Comparison of ENCODE assay signal across 1 cellular context in the genomic region with DNA sequence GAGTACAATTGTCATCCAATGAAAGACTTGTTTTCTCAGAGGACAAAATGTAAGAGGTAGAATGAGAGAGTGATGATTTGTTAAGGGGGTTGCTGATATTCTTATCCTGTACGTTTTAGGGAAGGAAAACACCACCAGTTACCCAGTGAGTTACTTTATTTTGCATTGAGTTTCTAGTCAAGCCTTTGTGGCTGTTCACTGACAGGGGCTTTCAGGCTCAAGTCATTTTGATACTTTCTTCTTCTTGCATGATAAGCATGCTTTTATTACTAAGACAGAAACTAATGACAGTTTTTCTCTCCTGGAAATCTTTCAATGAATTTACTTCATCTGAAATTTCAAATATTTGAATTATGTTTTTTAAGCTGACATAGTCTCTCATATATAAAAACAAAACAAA.
TF ChIP-seq lines count a peak whose summit lies in the region.

No MANE protein-coding gene starts in this region.

TF ChIP-seq in GM12878, 131 proteins besides CTCF, POLR2A, EP300 and RAD21 (continued from another document):
- TF ChIP-seq, protein P1, sequence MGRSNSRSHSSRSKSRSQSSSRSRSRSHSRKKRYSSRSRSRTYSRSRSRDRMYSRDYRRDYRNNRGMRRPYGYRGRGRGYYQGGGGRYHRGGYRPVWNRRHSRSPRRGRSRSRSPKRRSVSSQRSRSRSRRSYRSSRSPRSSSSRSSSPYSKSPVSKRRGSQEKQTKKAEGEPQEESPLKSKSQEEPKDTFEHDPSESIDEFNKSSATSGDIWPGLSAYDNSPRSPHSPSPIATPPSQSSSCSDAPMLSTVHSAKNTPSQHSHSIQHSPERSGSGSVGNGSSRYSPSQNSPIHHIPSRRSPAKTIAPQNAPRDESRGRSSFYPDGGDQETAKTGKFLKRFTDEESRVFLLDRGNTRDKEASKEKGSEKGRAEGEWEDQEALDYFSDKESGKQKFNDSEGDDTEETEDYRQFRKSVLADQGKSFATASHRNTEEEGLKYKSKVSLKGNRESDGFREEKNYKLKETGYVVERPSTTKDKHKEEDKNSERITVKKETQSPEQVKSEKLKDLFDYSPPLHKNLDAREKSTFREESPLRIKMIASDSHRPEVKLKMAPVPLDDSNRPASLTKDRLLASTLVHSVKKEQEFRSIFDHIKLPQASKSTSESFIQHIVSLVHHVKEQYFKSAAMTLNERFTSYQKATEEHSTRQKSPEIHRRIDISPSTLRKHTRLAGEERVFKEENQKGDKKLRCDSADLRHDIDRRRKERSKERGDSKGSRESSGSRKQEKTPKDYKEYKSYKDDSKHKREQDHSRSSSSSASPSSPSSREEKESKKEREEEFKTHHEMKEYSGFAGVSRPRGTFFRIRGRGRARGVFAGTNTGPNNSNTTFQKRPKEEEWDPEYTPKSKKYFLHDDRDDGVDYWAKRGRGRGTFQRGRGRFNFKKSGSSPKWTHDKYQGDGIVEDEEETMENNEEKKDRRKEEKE (IDR thresholded peaks at IDR 0.05): no peak
- TF ChIP-seq EED (IDR thresholded peaks at IDR 0.05; ENCODE audit: low read depth): 0 out of 2 replicates have a peak, but pooled peaks have one; percentile 31
- no peak for TF ChIP-seq SP1 (IDR thresholded peaks at IDR 0.05; ENCODE audit: low read depth, low read length)
- TF ChIP-seq SPI1 (IDR thresholded peaks at IDR 0.05; ENCODE audit: borderline replicate concordance, insufficient read depth, low read depth, low read length): no peak
